Comparison of ENCODE assay signal across 1 cellular context in genomic region chr2:129732630-129733026, GRCh38.
TF ChIP-seq lines count a peak whose summit lies in the region.

No MANE protein-coding gene starts in this region.

TF ChIP-seq in H1, 55 proteins besides CTCF, POLR2A, EP300 and RAD21 (continued from another document):
- TF ChIP-seq HDAC2 (IDR thresholded peaks at IDR 0.05; ENCODE audit: borderline replicate concordance in 1 of 2, low read depth in 2 of 2, low read length in 2 of 2) (no peak), SIRT6 (IDR thresholded peaks at IDR 0.05; ENCODE audit: low read length) (no peak), TEAD4 (IDR thresholded peaks at IDR 0.05; ENCODE audit: low read depth, low read length) (no peak), TCF12 (IDR thresholded peaks at IDR 0.05; ENCODE audit: low read depth, low read length) (no peak), PHF8 (conservative IDR thresholded peaks at IDR 0.05; ENCODE audit: low read depth, low read length) (no peak), HDAC6 (IDR thresholded peaks at IDR 0.05; ENCODE audit: low read depth, low read length) (no peak), TAF1 (IDR thresholded peaks at IDR 0.05; ENCODE audit: low read depth, low read length) (no peak), EGR1 (IDR thresholded peaks at IDR 0.05; ENCODE audit: borderline replicate concordance, low read depth, low read length) (no peak), CBX8 (IDR thresholded peaks at IDR 0.05; ENCODE audit: borderline replicate concordance, low read depth, low read length) (no peak), POLR2AphosphoS5 (IDR thresholded peaks at IDR 0.05; ENCODE audit: low read depth, low read length) (no peak), FOSL1 (IDR thresholded peaks at IDR 0.05; ENCODE audit: insufficient read depth, low read depth, low read length) (no peak), SP4 (IDR thresholded peaks at IDR 0.05; ENCODE audit: low read length) (no peak), JUND (IDR thresholded peaks at IDR 0.05; ENCODE audit: low read length) (no peak)
- TF ChIP-seq, protein P1, sequence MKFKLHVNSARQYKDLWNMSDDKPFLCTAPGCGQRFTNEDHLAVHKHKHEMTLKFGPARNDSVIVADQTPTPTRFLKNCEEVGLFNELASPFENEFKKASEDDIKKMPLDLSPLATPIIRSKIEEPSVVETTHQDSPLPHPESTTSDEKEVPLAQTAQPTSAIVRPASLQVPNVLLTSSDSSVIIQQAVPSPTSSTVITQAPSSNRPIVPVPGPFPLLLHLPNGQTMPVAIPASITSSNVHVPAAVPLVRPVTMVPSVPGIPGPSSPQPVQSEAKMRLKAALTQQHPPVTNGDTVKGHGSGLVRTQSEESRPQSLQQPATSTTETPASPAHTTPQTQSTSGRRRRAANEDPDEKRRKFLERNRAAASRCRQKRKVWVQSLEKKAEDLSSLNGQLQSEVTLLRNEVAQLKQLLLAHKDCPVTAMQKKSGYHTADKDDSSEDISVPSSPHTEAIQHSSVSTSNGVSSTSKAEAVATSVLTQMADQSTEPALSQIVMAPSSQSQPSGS (IDR thresholded peaks at IDR 0.05; ENCODE audit: low read length), result no peak
